ENCODE assay signal across 11 cellular contexts in genomic region chr10:18472977-18473376, GRCh38.
DNase-seq lines count a peak whose midpoint lies in the region; ATAC-seq and TF ChIP-seq lines count a peak whose summit lies in the region.
"Had no signal": no experiment of that assay in that cellular context is flagged by ENCODE, and none has a peak within 500 bp of the region (broad histone marks: within the 10 kb centered on the region; RNA-seq: fewer than 3 reads in every experiment).

No MANE protein-coding gene starts in this region.

- TF ChIP-seq CTCF in fibroblast of lung (conservative IDR thresholded peaks at IDR 0.05 in 1 of 2, IDR thresholded peaks at IDR 0.05 in 1 of 2; ENCODE audit: low read depth in 1 of 2, low read length in 2 of 2) = peak in 1 of 2 donors; percentile 4
- peak in 2 of 6 experiments; percentile 7 to 16 for TF ChIP-seq CTCF in upper lobe of left lung (IDR thresholded peaks at IDR 0.05)

- WGBS in upper lobe of left lung, 2 donors = 70 to 80% methylated on average over 5 of the region's 5 CpGs

- H3K4me2 ChIP-seq in fibroblast of lung (ENCODE audit: extremely low read depth, insufficient read depth, low read length) = peak overlapping the region; percentile 32

- H3K9me3 ChIP-seq in fibroblast of lung (ENCODE audit: control insufficient read depth, insufficient read depth, low read depth, low read length) (no peaks in the 10 kb centered on the region), stomach smooth muscle (ENCODE audit: control insufficient read depth in 2 of 2, low read length in 2 of 2) (no peaks in the 10 kb centered on the region), upper lobe of left lung (no peaks in the 10 kb centered on the region)

- DNase-seq in NCI-H82 (lab: John Stamatoyannopoulos, UW) (peak; percentile 30), NCI-H82 treated with DMSO at 0.1 percent for 48 hours (lab: John Stamatoyannopoulos, UW; ENCODE audit: unreplicated experiment) (no peak), NCI-H748 treated with DMSO at 0.1 percent for 48 hours (lab: John Stamatoyannopoulos, UW) (peak; percentile 2), fibroblast of lung (ENCODE audit: low read depth in 2 of 2) (no peak), upper lobe of left lung (no peak), HPDE6-E6E7 (ENCODE audit: extremely low spot score) (no peak)
- DNase-seq: activated CD4-positive, alpha-beta memory T cell treated with anti-CD3 and anti-CD28 coated beads, Interleukin-2, amount 10 ng/mL, durations not matched to agents 7 days and 5 days; GM23248; stimulated activated CD4-positive, alpha-beta T cell treated with anti-CD3 and anti-CD28 coated beads, Interleukin-4, amount 100 ng/mL, for 1 hour had no signal

- TF ChIP-seq POLR2A in upper lobe of left lung (IDR thresholded peaks at IDR 0.05) = no peak

- no peak for TF ChIP-seq EP300 in upper lobe of left lung (IDR thresholded peaks at IDR 0.05)

- no peaks in the 10 kb centered on the region for H3K79me2 ChIP-seq in fibroblast of lung (ENCODE audit: control insufficient read depth, insufficient read depth, low read length)

- H3K9ac ChIP-seq in fibroblast of lung (ENCODE audit: insufficient read depth, low read length) = no peak overlapping the region
- H3K9ac ChIP-seq in stomach smooth muscle (ENCODE audit: low read length in 2 of 2) = no peak overlapping the region
- H3K9ac ChIP-seq: GM23248 had no signal

- no peaks in the 10 kb centered on the region for H3K36me3 ChIP-seq in fibroblast of lung (ENCODE audit: control insufficient read depth, insufficient read depth, low read length)
- peaks cover 0 to 2% of the 10 kb centered on the region in 2 donors for H3K36me3 ChIP-seq in stomach smooth muscle (ENCODE audit: control insufficient read depth in 2 of 2, insufficient read depth in 2 of 2, low read length in 2 of 2)
- H3K36me3 ChIP-seq in upper lobe of left lung = no peaks in the 10 kb centered on the region

- H3K27ac ChIP-seq in fibroblast of lung (ENCODE audit: insufficient read depth, low read length) = no peak overlapping the region
- peak overlapping the region; percentile 56 for H3K27ac ChIP-seq in stomach smooth muscle (ENCODE audit: low read length)
- H3K27ac ChIP-seq in upper lobe of left lung = no peak overlapping the region
- H3K27ac ChIP-seq: GM23248 had no signal

- no peaks in the 10 kb centered on the region for H3K27me3 ChIP-seq in fibroblast of lung (ENCODE audit: control insufficient read depth, insufficient read depth, low read length)
- H3K27me3 ChIP-seq in stomach smooth muscle (ENCODE audit: control insufficient read depth in 1 of 2, insufficient read depth in 2 of 2, low read length in 2 of 2) = no peaks in the 10 kb centered on the region
- no peaks in the 10 kb centered on the region for H3K27me3 ChIP-seq in upper lobe of left lung

- H4K20me1 ChIP-seq in fibroblast of lung (ENCODE audit: control insufficient read depth, extremely low read depth, insufficient read depth, low read length) = no peaks in the 10 kb centered on the region

- no peak overlapping the region for H2AFZ ChIP-seq in fibroblast of lung (ENCODE audit: low read length)
- H2AFZ ChIP-seq: GM23248 had no signal

- H3K4me3 ChIP-seq in fibroblast of lung (replicated peaks in 1 of 4; ENCODE audit: control extremely low read depth in 1 of 4, insufficient read depth in 1 of 4, low read depth in 3 of 4, low read length in 4 of 4) (no peak overlapping the region), stomach smooth muscle (ENCODE audit: low read length in 2 of 2) (peak overlapping the region; percentile 18 to 49), upper lobe of left lung (no peak overlapping the region)
- H3K4me3 ChIP-seq: GM23248 had no signal

- ATAC-seq in upper lobe of left lung (ENCODE audit: low FRiP score in 2 of 2) (no peak), HG02840 (IDR thresholded peaks at IDR 0.05; ENCODE audit: low FRiP score, unreplicated experiment) (no peak)

- H3K4me1 ChIP-seq in fibroblast of lung (ENCODE audit: control insufficient read depth, extremely low read depth, insufficient read depth, low read length) = no peaks in the 10 kb centered on the region
- peaks cover 12% of the 10 kb centered on the region for H3K4me1 ChIP-seq in stomach smooth muscle (ENCODE audit: control insufficient read depth, insufficient read depth, low read length)
- H3K4me1 ChIP-seq in upper lobe of left lung = no peaks in the 10 kb centered on the region

Comparison
In these comparisons a context has a peak if more than half of its experiments do, and no peak if none do; other contexts are left out.
1. DNase-seq: peak in NCI-H82 (single experiment) and NCI-H748 treated with DMSO at 0.1 percent for 48 hours (single experiment); none in NCI-H82 treated with DMSO at 0.1 percent for 48 hours (single experiment), fibroblast of lung (0 of 2), upper lobe of left lung (0 of 2) and HPDE6-E6E7 (single experiment).
2. H3K4me3 ChIP-seq: peak in stomach smooth muscle (2 of 2); none in fibroblast of lung (0 of 4) and upper lobe of left lung (0 of 4).